ENCODE assay signal across 17 cellular contexts in the genomic region with DNA sequence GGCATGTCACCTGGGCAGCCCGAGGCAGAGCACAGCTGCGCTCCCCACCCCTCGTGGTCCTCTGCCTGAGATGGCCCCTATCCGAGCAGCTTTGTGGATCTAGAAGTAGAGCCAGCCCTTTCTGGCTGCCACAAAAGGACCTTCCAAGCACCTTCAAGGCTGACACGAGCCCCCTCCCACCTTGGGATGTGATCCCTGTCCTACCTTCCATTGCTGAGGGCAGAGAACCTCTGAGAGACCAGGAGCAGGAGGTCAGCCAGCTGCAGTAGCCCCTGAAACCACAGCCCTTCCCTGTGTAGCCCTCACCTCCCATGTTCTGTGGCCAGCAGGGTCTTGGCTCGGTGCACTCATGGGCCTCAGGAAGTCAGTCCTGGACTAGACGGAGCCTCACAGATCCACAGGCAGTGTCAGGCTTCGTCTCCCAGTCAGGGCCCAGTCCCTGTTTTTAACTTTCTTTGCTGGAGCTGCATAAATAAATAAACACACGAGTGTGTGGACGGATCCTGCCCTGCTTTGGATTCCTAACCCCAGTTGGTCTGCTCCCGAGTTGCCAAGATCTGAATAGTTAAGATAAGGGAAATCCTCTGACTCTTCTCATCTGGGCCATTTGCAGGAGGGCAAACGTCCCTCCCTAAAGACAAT.
DNase-seq lines count a peak whose midpoint lies in the region; ATAC-seq and TF ChIP-seq lines count a peak whose summit lies in the region.
"Had no signal": no experiment of that assay in that cellular context is flagged by ENCODE, and none has a peak within 500 bp of the region (broad histone marks: within the 10 kb centered on the region; RNA-seq: fewer than 3 reads in every experiment).

No MANE protein-coding gene starts in this region.

- TF ChIP-seq CTCF in IMR-90 (conservative IDR thresholded peaks at IDR 0.05; ENCODE audit: low read depth, low read length), result no peak
- no peak for TF ChIP-seq CTCF in astrocyte of the spinal cord (IDR thresholded peaks at IDR 0.05; ENCODE audit: low read depth, low read length)

- in situ Hi-C loops in IMR-90 (cut with MboI; ENCODE audit: low sequenced_read_pairs), result no loop called here
- in situ Hi-C loops in astrocyte of the spinal cord (cut with HindIII; ENCODE audit: low sequenced_read_pairs), result no loop called here

- no peak overlapping the region for H3K9ac ChIP-seq in IMR-90 (ENCODE audit: low read depth, low read length)
- H3K9ac ChIP-seq in mesendoderm (ENCODE audit: low read length), result peak overlapping the region; percentile 47

- ATAC-seq in IMR-90 (ENCODE audit: low read depth) (peak; percentile 77), HG03378 (IDR thresholded peaks at IDR 0.05; ENCODE audit: unreplicated experiment) (no peak), GM21825 (IDR thresholded peaks at IDR 0.05; ENCODE audit: unreplicated experiment) (no peak)

- H2BK20ac ChIP-seq in IMR-90 (ENCODE audit: low read depth, low read length), result no peak overlapping the region

- H3K4ac ChIP-seq in IMR-90 (ENCODE audit: low read depth, low read length), result no peak overlapping the region
- no peak overlapping the region for H3K4ac ChIP-seq in mesendoderm (ENCODE audit: low read depth, low read length)

- H3K23ac ChIP-seq in IMR-90 (ENCODE audit: low read depth, low read length) (no peak overlapping the region), mesendoderm (ENCODE audit: low read length) (no peak overlapping the region)

- CTCF ChIA-PET in IMR-90 (lab: Yijun Ruan, JAX), result no interaction called here

- BruUV-seq in IMR-90 (replicated peaks; lab: Mats Ljungman, UMichigan), result no TSS peak

- H3K18ac ChIP-seq in IMR-90 (ENCODE audit: low read depth, low read length) (peak overlapping the region; percentile 31; the same call in 1 of the 2 replicates), mesendoderm (ENCODE audit: low read length) (no peak overlapping the region)

- no peaks in the 10 kb centered on the region for H3K79me2 ChIP-seq in mesendoderm (ENCODE audit: control insufficient read depth, insufficient read depth, low read length)

- H3K79me1 ChIP-seq in IMR-90 (ENCODE audit: low read depth in 1 of 2, low read length in 2 of 2), result no peaks in the 10 kb centered on the region
- H3K79me1 ChIP-seq in mesendoderm (ENCODE audit: low read length), result no peaks in the 10 kb centered on the region

- no peaks in the 10 kb centered on the region for H4K20me1 ChIP-seq in IMR-90 (ENCODE audit: insufficient read depth, low read length)

- no peak overlapping the region for H2AFZ ChIP-seq in IMR-90 (replicated peaks; ENCODE audit: low read length, poor library complexity)
- H2AFZ ChIP-seq: PC-9 had no signal

- no peak for TF ChIP-seq RAD21 in IMR-90 (IDR thresholded peaks at IDR 0.05; ENCODE audit: low read length)

- no peak overlapping the region for H4K5ac ChIP-seq in IMR-90 (ENCODE audit: low read depth, low read length)
- peak overlapping the region; percentile 21 for H4K5ac ChIP-seq in mesendoderm (ENCODE audit: low read length)

- H4K91ac ChIP-seq in IMR-90 (ENCODE audit: insufficient read depth, low read depth, low read length), result no peak overlapping the region

- 78% methylated on average over 4 of the region's 12 CpGs; no CpG with 5 or more reads in 1 of the 2 experiments for WGBS in IMR-90 (ENCODE audit: extremely low coverage in 2 of 2, insufficient read length in 1 of 2), 2 experiments
- no CpG with 5 or more reads among the region's 12 CpGs for WGBS in mesendoderm (ENCODE audit: extremely low coverage, insufficient coverage, low lambda C conversion rate)

- H3K9me3 ChIP-seq in IMR-90 (ENCODE audit: control insufficient read depth, insufficient read depth, low read length), result no peaks in the 10 kb centered on the region

- H2BK120ac ChIP-seq in IMR-90 (ENCODE audit: low read depth, low read length), result no peak overlapping the region
- peak overlapping the region; percentile 33 for H2BK120ac ChIP-seq in mesendoderm (ENCODE audit: low read depth, low read length)

- H3K4me1 ChIP-seq in IMR-90 (ENCODE audit: control insufficient read depth, insufficient read depth, low read length), result peaks cover 2% of the 10 kb centered on the region; the same call in 1 of the 2 replicates
- peaks cover 8% of the 10 kb centered on the region for H3K4me1 ChIP-seq in mesendoderm (ENCODE audit: control insufficient read depth, low read depth, low read length)

- peak overlapping the region; percentile 14; the same call in 1 of the 2 replicates for H2AK5ac ChIP-seq in IMR-90 (ENCODE audit: low read depth, low read length)
- H2AK5ac ChIP-seq in mesendoderm (ENCODE audit: low read length), result peak overlapping the region; percentile 93

- DNase-seq in IMR-90 (no peak), astrocyte of the spinal cord (ENCODE audit: low read depth, low spot score) (peak; percentile 19), mesendoderm (peak; percentile 74), NCI-H146 (lab: John Stamatoyannopoulos, UW) (no peak), kidney glomerular epithelial cell (lab: John Stamatoyannopoulos, UW) (no peak)
- DNase-seq: CD4-positive, CD25-positive, alpha-beta regulatory T cell; DMS53; GOT3; HFFc6; MV-4-11; NCI-H1417; NCI-H2029 treated with DMSO at 0.1 percent for 48 hours; NCI-H510A treated with DMSO at 0.1 percent for 48 hours; PC-9; SW 1271 had no signal

- intact Hi-C loops in IMR-90 (cut with micrococcal nuclease), result no loop called here

- no peak overlapping the region for H3K14ac ChIP-seq in IMR-90 (replicated peaks; ENCODE audit: low read depth, low read length)

- H2BK15ac ChIP-seq in IMR-90 (ENCODE audit: low read depth, low read length) (no peak overlapping the region), mesendoderm (replicated peaks; ENCODE audit: low read depth) (no peak overlapping the region)

- H3K36me3 ChIP-seq in IMR-90 (ENCODE audit: control insufficient read depth, insufficient read depth, low read length), result no peaks in the 10 kb centered on the region
- no peaks in the 10 kb centered on the region for H3K36me3 ChIP-seq in mesendoderm (ENCODE audit: control insufficient read depth, insufficient read depth, low read length)

- no peak overlapping the region for H3K4me2 ChIP-seq in IMR-90 (ENCODE audit: low read depth, low read length)
- H3K4me2 ChIP-seq in mesendoderm (ENCODE audit: low read length), result no peak overlapping the region
- H3K4me2 ChIP-seq: PC-9 had no signal

- H3K4me3 ChIP-seq in IMR-90 (ENCODE audit: insufficient read depth, low read depth, low read length), result no peak overlapping the region
- no peak overlapping the region for H3K4me3 ChIP-seq in astrocyte of the spinal cord (ENCODE audit: low read depth, low read length)
- no peak overlapping the region for H3K4me3 ChIP-seq in mesendoderm (ENCODE audit: low read length)
- H3K4me3 ChIP-seq: PC-9 had no signal

- H2AK9ac ChIP-seq in IMR-90 (replicated peaks; ENCODE audit: low read depth, low read length, poor library complexity), result no peak overlapping the region

- H3K27me3 ChIP-seq in IMR-90 (ENCODE audit: control insufficient read depth, insufficient read depth, low read length), result peaks cover 23% of the 10 kb centered on the region
- H3K27me3 ChIP-seq in mesendoderm (ENCODE audit: insufficient read depth, low read length, poor library complexity), result no peaks in the 10 kb centered on the region

- no peak for TF ChIP-seq POLR2A in IMR-90 (IDR thresholded peaks at IDR 0.05; ENCODE audit: low read depth, low read length)

- POLR2A ChIA-PET in IMR-90 (lab: Charles Lee; ENCODE audit: unreplicated experiment), result no interaction called here

- H3K27ac ChIP-seq in IMR-90 (ENCODE audit: insufficient read depth, low read length), result no peak overlapping the region
- H3K27ac ChIP-seq in mesendoderm (ENCODE audit: low read depth, low read length), result peak overlapping the region; percentile 74
- H3K27ac ChIP-seq: PC-9 had no signal

- H4K8ac ChIP-seq in IMR-90 (ENCODE audit: low read depth in 2 of 2, low read length in 2 of 2) (no peak overlapping the region), mesendoderm (ENCODE audit: low read depth, low read length) (no peak overlapping the region)

- dilution Hi-C loops in IMR-90 (cut with HindIII; ENCODE audit: low sequenced_read_pairs, unreplicated experiment), result no loop called here

- no peak overlapping the region for H2BK5ac ChIP-seq in IMR-90 (ENCODE audit: low read depth, low read length, poor library complexity, severe bottlenecking)
- peak overlapping the region; percentile 73 for H2BK5ac ChIP-seq in mesendoderm (ENCODE audit: low read length)

- no peaks in the 10 kb centered on the region for H3K9me1 ChIP-seq in IMR-90 (ENCODE audit: insufficient read depth, low read length)

- H3K56ac ChIP-seq in IMR-90 (ENCODE audit: extremely low read depth, insufficient read depth, low read length) (no peak overlapping the region), mesendoderm (ENCODE audit: low read length) (peak overlapping the region; percentile 86)

TF ChIP-seq in IMR-90, 13 proteins besides CTCF, POLR2A, EP300 and RAD21:
- TF ChIP-seq RFX5 (IDR thresholded peaks at IDR 0.05; ENCODE audit: low read depth, low read length), result no peak
- TF ChIP-seq, protein P1, sequence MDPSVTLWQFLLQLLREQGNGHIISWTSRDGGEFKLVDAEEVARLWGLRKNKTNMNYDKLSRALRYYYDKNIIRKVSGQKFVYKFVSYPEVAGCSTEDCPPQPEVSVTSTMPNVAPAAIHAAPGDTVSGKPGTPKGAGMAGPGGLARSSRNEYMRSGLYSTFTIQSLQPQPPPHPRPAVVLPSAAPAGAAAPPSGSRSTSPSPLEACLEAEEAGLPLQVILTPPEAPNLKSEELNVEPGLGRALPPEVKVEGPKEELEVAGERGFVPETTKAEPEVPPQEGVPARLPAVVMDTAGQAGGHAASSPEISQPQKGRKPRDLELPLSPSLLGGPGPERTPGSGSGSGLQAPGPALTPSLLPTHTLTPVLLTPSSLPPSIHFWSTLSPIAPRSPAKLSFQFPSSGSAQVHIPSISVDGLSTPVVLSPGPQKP (IDR thresholded peaks at IDR 0.05; ENCODE audit: borderline replicate concordance, low read depth, low read length), result no peak

Comparison
In these comparisons a context has a peak if more than half of its experiments do, and no peak if none do; other contexts are left out.
1. DNase-seq: peak in astrocyte of the spinal cord (single experiment) and mesendoderm (single experiment); none in IMR-90 (single experiment), NCI-H146 (single experiment) and kidney glomerular epithelial cell (single experiment).